1 cellular context compared by ENCODE assay signal in genomic region chr6:111754423-111754822, GRCh38.
A peak's percentile ranks its signal among the peaks of the same experiment; 100 is the strongest.
TF ChIP-seq lines count a peak whose summit lies in the region.

No MANE protein-coding gene starts in this region.

TF ChIP-seq in endothelial cell of umbilical vein, 7 proteins besides CTCF, POLR2A, EP300 and RAD21 (continued from another document):
- TF ChIP-seq GATA2 (IDR thresholded peaks at IDR 0.05; ENCODE audit: insufficient read depth, insufficient read length, low read depth, low read length): peak; percentile 73
TF ChIP-seq in endothelial cell of umbilical vein: peak in this region for 4.
